ENCODE assay signal across 15 cellular contexts in the genomic region with DNA sequence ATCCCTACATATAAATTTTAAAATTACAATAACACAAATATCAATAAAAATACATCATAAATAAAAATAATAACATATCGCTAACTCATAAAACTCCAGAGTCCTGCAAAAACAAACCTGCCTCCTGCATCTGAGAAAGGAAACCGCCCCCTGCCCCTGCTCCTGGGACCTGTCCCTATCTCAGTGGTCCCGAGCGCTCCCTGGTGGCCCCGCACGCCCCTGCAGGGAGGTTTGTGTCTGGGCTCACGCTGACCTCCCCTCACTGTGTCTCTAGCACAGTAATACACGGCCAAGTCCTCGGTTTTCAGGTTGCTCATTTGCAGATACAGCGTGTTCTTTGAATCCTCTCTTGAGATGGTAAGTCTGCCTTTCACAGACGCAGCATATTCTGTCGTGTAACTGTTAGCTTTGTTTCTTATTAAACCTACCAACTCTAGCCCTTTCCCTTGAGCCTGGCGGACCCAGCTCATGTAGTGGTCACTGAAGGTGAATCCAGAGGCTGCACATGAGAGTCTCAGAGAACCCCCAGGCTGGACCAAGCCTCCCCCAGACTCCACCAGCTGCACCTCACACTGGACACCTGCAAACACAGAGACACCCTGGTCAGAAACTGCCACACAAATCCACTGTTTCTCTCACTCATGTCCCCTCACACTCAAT.
DNase-seq lines count a peak whose midpoint lies in the region; ATAC-seq, FAIRE-seq and TF ChIP-seq lines count a peak whose summit lies in the region.
"Had no signal": no experiment of that assay in that cellular context is flagged by ENCODE, and none has a peak within 500 bp of the region (broad histone marks: within the 10 kb centered on the region; RNA-seq: fewer than 3 reads in every experiment).

No MANE protein-coding gene starts in this region.

- ATAC-seq in K562: peak; percentile 89
- ATAC-seq: effector memory CD8-positive, alpha-beta T cell; sciatic nerve had no signal

- H3K4me2 ChIP-seq in K562 (ENCODE audit: insufficient read depth, low read length): no peak overlapping the region

- H3K36me3 ChIP-seq in K562 (ENCODE audit: control insufficient read depth, insufficient read depth, low read length) (no peaks in the 10 kb centered on the region), prostate gland (no peaks in the 10 kb centered on the region)
- H3K36me3 ChIP-seq: transverse colon had no signal

- no peak overlapping the region for H3K9ac ChIP-seq in K562 (ENCODE audit: insufficient read depth in 1 of 2, low read depth in 2 of 2, low read length in 2 of 2)

- TF ChIP-seq POLR2A in K562 (conservative IDR thresholded peaks at IDR 0.05): no peak
- TF ChIP-seq POLR2A in prostate gland (IDR thresholded peaks at IDR 0.05): no peak

- in situ Hi-C loops in GM13977 (cut with MboI; ENCODE audit: low pct_unique_long_range_greater_than_20kb, low sequenced_read_pairs, unreplicated experiment) (no loop called here), K562 (cut with MboI) (loop anchor here (10.0 kb wide), 1 partner anchor 1027 kb away; no protein-coding TSS in a partner anchor)

- intact Hi-C loops in K562 (cut with micrococcal nuclease): no loop called here
- intact Hi-C loops in prostate gland (cut with DNase I): no loop called here

- no peaks in the 10 kb centered on the region for H4K20me1 ChIP-seq in K562 (replicated peaks; ENCODE audit: control insufficient read depth, insufficient read depth, low read length)

- WGBS in K562 (ENCODE audit: insufficient coverage, low coverage, missing lambda C conversion rate): 2% methylated on average over 13 of the region's 13 CpGs
- WGBS in prostate gland: 31% methylated on average over 13 of the region's 13 CpGs

- H3K27me3 ChIP-seq in K562 (ENCODE audit: control insufficient read depth in 2 of 2, insufficient read depth in 2 of 2, low read length in 2 of 2): no peaks in the 10 kb centered on the region
- no peaks in the 10 kb centered on the region for H3K27me3 ChIP-seq in prostate gland (replicated peaks; ENCODE audit: insufficient read depth)
- H3K27me3 ChIP-seq: transverse colon had no signal

- FAIRE-seq in K562 (lab: Jason Lieb, UNC): no peak

- TF ChIP-seq RAD21 in K562 (CRISPR knock-in tag; conservative IDR thresholded peaks at IDR 0.05 in 1 of 2, IDR thresholded peaks at IDR 0.05 in 1 of 2): no peak

- TF ChIP-seq CTCF in GM13977 (IDR thresholded peaks at IDR 0.05; ENCODE audit: extremely low read depth, insufficient read depth, missing control alignments) (peak; percentile 21), K562 (IDR thresholded peaks at IDR 0.05 in 2 of 3, conservative IDR thresholded peaks at IDR 0.05 in 1 of 3; ENCODE audit: insufficient read depth in 2 of 3, low read depth in 1 of 3, low read length in 3 of 3) (peak; percentile 37 to 58 (median 56); a peak in 5 of 6 replicates), prostate gland (IDR thresholded peaks at IDR 0.05) (no peak)

- H3K4me1 ChIP-seq in K562 (replicated peaks in 1 of 2; ENCODE audit: control insufficient read depth in 2 of 2, insufficient read depth in 2 of 2, low read length in 2 of 2) (no peaks in the 10 kb centered on the region), prostate gland (replicated peaks) (no peaks in the 10 kb centered on the region)
- H3K4me1 ChIP-seq: transverse colon had no signal

- peak in 2 of 3 experiments; percentile 1 to 12 for DNase-seq in NCI-H1417 (lab: John Stamatoyannopoulos, UW)
- DNase-seq in NCI-H1417 treated with DMSO at 0.1 percent for 48 hours (lab: John Stamatoyannopoulos, UW): no peak
- no peak for DNase-seq in GM13977 (ENCODE audit: low spot score)
- DNase-seq in NCI-H2171 treated with DMSO at 0.1 percent for 48 hours (lab: John Stamatoyannopoulos, UW): peak; percentile 9
- DNase-seq in K562 (ENCODE audit: extremely low read depth in 1 of 4, low spot score in 3 of 4): peak; percentile 30 to 52 (median 39)
- no peak for DNase-seq in prostate gland (ENCODE audit: low spot score)
- no peak for DNase-seq in stimulated activated naive CD4-positive, alpha-beta T cell (lab: John Stamatoyannopoulos, UW)
- DNase-seq in DMS79 (lab: John Stamatoyannopoulos, UW): no peak
- DNase-seq: activated T-cell treated with anti-CD3 and anti-CD28 coated beads for 4 hours; aorta; effector memory CD8-positive, alpha-beta T cell; NCI-H187; transverse colon had no signal

- CTCF ChIA-PET in K562 (lab: Yijun Ruan, JAX; ENCODE audit: low intra/inter-chr PET ratio): no interaction called here

- no peak for TF ChIP-seq EP300 in K562 (IDR thresholded peaks at IDR 0.05; ENCODE audit: low read length)

- no peaks in the 10 kb centered on the region for H3K79me2 ChIP-seq in K562 (ENCODE audit: control insufficient read depth, insufficient read depth, low read length)

- H3K9me3 ChIP-seq in K562 (replicated peaks; ENCODE audit: control insufficient read depth, insufficient read depth, low read depth, low read length) (no peaks in the 10 kb centered on the region), prostate gland (no peaks in the 10 kb centered on the region)
- H3K9me3 ChIP-seq: transverse colon had no signal

- no peak overlapping the region for H3K27ac ChIP-seq in K562 (ENCODE audit: extremely low read depth, low read depth, low read length)
- no peak overlapping the region for H3K27ac ChIP-seq in prostate gland
- H3K27ac ChIP-seq: HL-60, transverse colon had no signal

- H2AFZ ChIP-seq in K562 (ENCODE audit: low read depth, low read length): no peak overlapping the region

- H3K9me1 ChIP-seq in K562 (ENCODE audit: control insufficient read depth, insufficient read depth, low read length): no peaks in the 10 kb centered on the region

- BruUV-seq in K562 (replicated peaks; lab: Mats Ljungman, UMichigan): no TSS peak

- H3K4me3 ChIP-seq in K562 (no peak overlapping the region), prostate gland (no peak overlapping the region)
- H3K4me3 ChIP-seq: transverse colon had no signal

- POLR2A ChIA-PET in K562 (lab: Yijun Ruan, JAX): no interaction called here

TF ChIP-seq in K562, 482 proteins besides CTCF, POLR2A, EP300 and RAD21:
- 0 out of 2 replicates have a peak, but pooled peaks have one; percentile 10 for TF ChIP-seq SMC3 (conservative IDR thresholded peaks at IDR 0.05; ENCODE audit: insufficient read depth, low read depth, low read length)
- TF ChIP-seq SMARCE1 (IDR thresholded peaks at IDR 0.05): no peak

Comparison
In these comparisons a context has a peak if more than half of its experiments do, and no peak if none do; other contexts are left out.
1. DNase-seq: peak in NCI-H1417 (2 of 3), NCI-H2171 treated with DMSO at 0.1 percent for 48 hours (single experiment) and K562 (4 of 4); none in NCI-H1417 treated with DMSO at 0.1 percent for 48 hours (single experiment), GM13977 (single experiment), prostate gland (single experiment), stimulated activated naive CD4-positive, alpha-beta T cell (0 of 6) and DMS79 (single experiment).
2. CTCF ChIP-seq: peak in GM13977 (single experiment) and K562 (3 of 3); none in prostate gland (0 of 4).